Comparison of ENCODE assay signal across 1 cellular context in the genomic region with DNA sequence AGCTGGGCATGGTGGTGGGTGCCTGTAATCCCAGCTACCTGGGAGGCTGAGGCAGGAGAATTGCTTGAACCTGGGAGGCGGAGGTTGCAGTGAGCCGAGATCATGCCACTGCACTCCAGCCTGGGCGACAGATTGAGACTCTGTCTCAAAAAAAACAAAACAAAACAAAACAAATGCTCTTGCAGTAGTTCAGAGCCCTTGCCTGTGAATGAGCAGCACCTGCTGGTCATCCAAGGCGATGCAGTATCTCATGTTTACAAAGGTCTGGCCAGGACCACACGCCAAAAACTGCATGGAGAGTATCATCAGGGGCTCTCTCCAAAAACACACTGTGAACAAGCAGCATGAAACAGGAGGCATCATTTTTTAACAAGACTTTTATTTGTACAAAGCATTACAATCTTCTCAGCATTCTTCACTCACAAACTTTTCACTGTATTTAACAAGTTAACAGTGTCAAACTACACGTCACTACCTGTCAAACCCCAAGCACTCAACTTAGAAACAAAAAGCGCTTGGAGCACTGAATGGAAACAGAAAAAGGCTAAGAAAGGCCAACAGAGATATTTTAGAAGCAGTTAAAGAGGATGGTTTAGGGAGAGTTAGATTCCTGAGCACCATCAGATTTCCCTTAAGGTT.
TF ChIP-seq lines count a peak whose summit lies in the region.

No MANE protein-coding gene starts in this region.

TF ChIP-seq in H1, 55 proteins besides CTCF, POLR2A, EP300 and RAD21:
- TF ChIP-seq, protein P1, sequence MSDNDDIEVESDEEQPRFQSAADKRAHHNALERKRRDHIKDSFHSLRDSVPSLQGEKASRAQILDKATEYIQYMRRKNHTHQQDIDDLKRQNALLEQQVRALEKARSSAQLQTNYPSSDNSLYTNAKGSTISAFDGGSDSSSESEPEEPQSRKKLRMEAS (IDR thresholded peaks at IDR 0.05), result 0 out of 2 replicates have a peak, but pooled peaks have one; percentile 11
